Comparison of ENCODE assay signal across 13 cellular contexts in the genomic region with DNA sequence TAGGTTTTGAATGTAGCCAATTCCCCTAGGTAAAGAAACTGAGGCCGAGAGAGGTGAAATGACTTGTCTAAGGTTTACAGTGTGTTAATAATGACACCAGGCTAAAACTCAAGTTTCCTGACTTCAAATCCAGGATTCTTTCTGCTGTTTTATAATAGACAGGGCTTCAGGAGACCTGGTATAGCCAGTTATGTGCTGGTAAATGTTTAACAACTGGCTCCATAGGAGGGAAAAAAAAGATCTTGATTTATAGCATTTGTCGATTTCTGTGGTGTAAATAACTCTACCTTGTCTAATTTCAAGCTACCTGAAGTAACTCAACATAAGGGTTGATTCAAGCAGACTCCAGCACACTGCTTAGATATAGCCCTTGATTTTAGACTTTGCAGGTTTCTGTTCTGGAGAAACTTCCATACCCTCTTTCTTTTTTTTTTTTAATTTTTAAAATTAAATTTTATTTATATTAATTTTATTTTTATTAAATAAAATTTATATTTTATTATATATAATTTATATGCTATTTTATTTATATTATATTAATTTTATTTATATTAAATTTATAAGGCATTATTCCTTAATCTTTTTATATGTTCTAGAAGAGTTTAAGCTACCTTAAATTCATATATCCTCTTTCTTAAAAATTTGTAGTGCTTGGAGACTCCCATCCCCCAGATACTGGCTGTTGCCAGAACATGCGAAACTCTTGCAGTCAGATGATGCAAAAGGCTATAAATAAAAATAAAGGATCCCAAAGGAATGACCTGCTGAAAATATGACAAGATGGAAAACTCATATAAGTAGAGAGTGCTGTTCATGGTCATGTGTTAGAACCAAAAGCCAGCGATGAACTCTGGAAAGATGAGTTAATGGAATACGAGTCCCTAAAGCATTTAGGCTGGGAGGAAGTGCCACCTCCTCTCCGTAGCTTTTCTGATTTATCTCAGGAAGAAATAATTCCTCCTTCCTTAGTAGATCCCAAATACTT. TPM values are rescaled to one million over a fixed set of nuclear protein-coding genes. Genes with fewer than 3 reads are reported as not detected.
DNase-seq lines count a peak whose midpoint lies in the region; ATAC-seq and TF ChIP-seq lines count a peak whose summit lies in the region.
"Had no signal": no experiment of that assay in that cellular context is flagged by ENCODE, and none has a peak within 500 bp of the region (broad histone marks: within the 10 kb centered on the region; RNA-seq: fewer than 3 reads in every experiment).

No MANE protein-coding gene starts in this region.

- no peaks in the 10 kb centered on the region for H3K36me3 Mint-ChIP-seq in immature natural killer cell
- H3K36me3 Mint-ChIP-seq in stimulated activated memory B cell treated with anti-CD40 and anti-IgM and Interleukin-4, amounts not matched to agents 10 μg/mL and 1 μg/mL and 100 μg/mL, for 72 hours: no peaks in the 10 kb centered on the region
- H3K36me3 Mint-ChIP-seq: CD8-positive, alpha-beta T cell had no signal

- H3F3A ChIP-seq in smooth muscle cell (ENCODE audit: low read depth): peaks cover 10% of the 10 kb centered on the region

- H3K27me3 ChIP-seq in brain microvascular endothelial cell (replicated peaks) (no peaks in the 10 kb centered on the region), hepatocyte (no peaks in the 10 kb centered on the region), smooth muscle cell (ENCODE audit: low read depth) (no peaks in the 10 kb centered on the region)

- in situ Hi-C loops in brain microvascular endothelial cell (cut with HindIII; ENCODE audit: low pct_ligation_motif_present, low sequenced_read_pairs): no loop called here

- H3K4me1 ChIP-seq in hepatocyte (ENCODE audit: insufficient read depth): peaks cover 56% of the 10 kb centered on the region
- H3K4me1 ChIP-seq in smooth muscle cell (ENCODE audit: low read depth): peaks cover 3% of the 10 kb centered on the region

- WGBS in hepatocyte (ENCODE audit: low lambda C conversion rate, missing lambda C conversion rate): 44% methylated on average over 6 of the region's 6 CpGs
- WGBS in smooth muscle cell (ENCODE audit: low lambda C conversion rate): 49% methylated on average over 6 of the region's 6 CpGs

- H3K4me1 Mint-ChIP-seq in immature natural killer cell: no peaks in the 10 kb centered on the region
- peaks cover 6% of the 10 kb centered on the region for H3K4me1 Mint-ChIP-seq in stimulated activated memory B cell treated with anti-CD40 and anti-IgM and Interleukin-4, amounts not matched to agents 10 μg/mL and 1 μg/mL and 100 μg/mL, for 72 hours

- H3K9me2 ChIP-seq in hepatocyte (replicated peaks; ENCODE audit: insufficient read depth): no peaks in the 10 kb centered on the region

- H3K9me3 Mint-ChIP-seq in immature natural killer cell: no peaks in the 10 kb centered on the region
- H3K9me3 Mint-ChIP-seq in stimulated activated memory B cell treated with anti-CD40 and anti-IgM and Interleukin-4, amounts not matched to agents 10 μg/mL and 1 μg/mL and 100 μg/mL, for 72 hours: no peaks in the 10 kb centered on the region
- H3K9me3 Mint-ChIP-seq: CD8-positive, alpha-beta T cell had no signal

- TF ChIP-seq CTCF in brain microvascular endothelial cell (IDR thresholded peaks at IDR 0.05; ENCODE audit: low read depth, low read length, missing control alignments) (no peak), hepatocyte (IDR thresholded peaks at IDR 0.05; ENCODE audit: poor library complexity) (no peak), smooth muscle cell (IDR thresholded peaks at IDR 0.05; ENCODE audit: borderline replicate concordance, insufficient read depth, poor library complexity, severe bottlenecking) (no peak)

- no peak overlapping the region for H3K27ac ChIP-seq in brain microvascular endothelial cell
- H3K27ac ChIP-seq in hepatocyte: peak overlapping the region; percentile 95
- H3K27ac ChIP-seq in smooth muscle cell (ENCODE audit: low read depth): peak overlapping the region; percentile 81

- peaks cover 0 to 13% (median 2%) of the 10 kb centered on the region in 3 donors for H3K27me3 Mint-ChIP-seq in immature natural killer cell (ENCODE audit: low read depth in 3 of 3)
- H3K27me3 Mint-ChIP-seq in stimulated activated memory B cell treated with anti-CD40 and anti-IgM and Interleukin-4, amounts not matched to agents 10 μg/mL and 1 μg/mL and 100 μg/mL, for 72 hours: peaks cover 46% of the 10 kb centered on the region

- H3K27ac Mint-ChIP-seq in immature natural killer cell: no peak overlapping the region
- H3K27ac Mint-ChIP-seq in stimulated activated memory B cell treated with anti-CD40 and anti-IgM and Interleukin-4, amounts not matched to agents 10 μg/mL and 1 μg/mL and 100 μg/mL, for 72 hours: no peak overlapping the region
- H3K27ac Mint-ChIP-seq: CD8-positive, alpha-beta T cell had no signal

- H3K4me2 ChIP-seq in hepatocyte (peak overlapping the region; percentile 34), smooth muscle cell (peak overlapping the region; percentile 57)

- H3K9ac ChIP-seq in smooth muscle cell (ENCODE audit: low read depth): peak overlapping the region; percentile 41

- DNase-seq in EH (ENCODE audit: low read depth): peak; percentile 76
- peak; percentile 15 for DNase-seq in brain microvascular endothelial cell
- DNase-seq in hepatocyte (ENCODE audit: low spot score): peak; percentile 53
- DNase-seq in smooth muscle cell (lab: John Stamatoyannopoulos, UW; ENCODE audit: unreplicated experiment): no peak
- no peak for DNase-seq in stimulated activated naive CD4-positive, alpha-beta T cell (lab: John Stamatoyannopoulos, UW)
- no peak for DNase-seq in immature natural killer cell
- DNase-seq in NCI-H2029 treated with DMSO at 0.1 percent for 48 hours (lab: John Stamatoyannopoulos, UW): no peak
- DNase-seq: activated CD8-positive, alpha-beta memory T cell treated with anti-CD3 and anti-CD28 coated beads for 24 hours; amygdala; CD8-positive, alpha-beta T cell; MV-4-11; T-helper 2 cell had no signal

- H4K20me1 ChIP-seq in hepatocyte (ENCODE audit: insufficient read depth, poor library complexity, severe bottlenecking) (no peaks in the 10 kb centered on the region), smooth muscle cell (ENCODE audit: low read depth) (no peaks in the 10 kb centered on the region)

- H3K36me3 ChIP-seq in brain microvascular endothelial cell (replicated peaks) (no peaks in the 10 kb centered on the region), hepatocyte (replicated peaks; ENCODE audit: insufficient read depth, low read depth) (no peaks in the 10 kb centered on the region), smooth muscle cell (ENCODE audit: low read depth) (no peaks in the 10 kb centered on the region)

- H2AFZ ChIP-seq in hepatocyte: no peak overlapping the region
- no peak overlapping the region for H2AFZ ChIP-seq in smooth muscle cell (ENCODE audit: low read depth)

- H3K79me2 ChIP-seq in hepatocyte: no peaks in the 10 kb centered on the region
- H3K79me2 ChIP-seq in smooth muscle cell (ENCODE audit: low read depth): no peaks in the 10 kb centered on the region

- no peaks in the 10 kb centered on the region for H3K9me3 ChIP-seq in hepatocyte (ENCODE audit: low read depth)
- H3K9me3 ChIP-seq in smooth muscle cell (replicated peaks; ENCODE audit: low read depth): no peaks in the 10 kb centered on the region

- no peak overlapping the region for H3K4me3 ChIP-seq in brain microvascular endothelial cell (ENCODE audit: low read depth, low read length)
- no peak overlapping the region for H3K4me3 ChIP-seq in hepatocyte
- no peak overlapping the region for H3K4me3 ChIP-seq in smooth muscle cell

- H3K4me3 Mint-ChIP-seq in immature natural killer cell: no peak overlapping the region
- H3K4me3 Mint-ChIP-seq in stimulated activated memory B cell treated with anti-CD40 and anti-IgM and Interleukin-4, amounts not matched to agents 10 μg/mL and 1 μg/mL and 100 μg/mL, for 72 hours: no peak overlapping the region
- H3K4me3 Mint-ChIP-seq: CD8-positive, alpha-beta T cell had no signal

- ATAC-seq in stimulated activated memory B cell treated with anti-CD40 and anti-IgM and Interleukin-4, amounts not matched to agents 10 μg/mL and 1 μg/mL and 100 μg/mL, for 72 hours: no peak
- ATAC-seq: CD8-positive, alpha-beta T cell had no signal

RNA-seq across cellular contexts. Expression of a gene that starts 35.4 kb away (rescaled TPM):
- total RNA-seq in hepatocyte (125 and 127 TPM in 2 replicates), smooth muscle cell (93.7 and 111 TPM in 2 replicates)
- polyA plus RNA-seq in hepatocyte (113 and 131 TPM in 2 replicates), smooth muscle cell (86.8 and 87.1 TPM in 2 replicates), immature natural killer cell (100 to 1,000 TPM in 1 of 3 donors, 10 to 100 TPM in 2; 87.7 to 113 (median 95.0) TPM)

RNA-seq across cellular contexts. Expression of a gene that starts 55.9 kb away (rescaled TPM):
- total RNA-seq in hepatocyte: 107 and 122 TPM in 2 replicates
- 65.8 and 75.4 TPM in 2 replicates for polyA plus RNA-seq in hepatocyte
- total RNA-seq in smooth muscle cell: 77.8 and 98.5 TPM in 2 replicates
- polyA plus RNA-seq in smooth muscle cell: 53.3 and 55.8 TPM in 2 replicates
- 100 to 1,000 TPM in 2 of 3 donors, 10 to 100 TPM in 1; 89.9 to 118 (median 104) TPM for polyA plus RNA-seq in immature natural killer cell

Comparison
In these comparisons a context has a peak if more than half of its experiments do, and no peak if none do; other contexts are left out.
1. DNase-seq: peak in EH (single experiment), brain microvascular endothelial cell (single experiment) and hepatocyte (single experiment); none in smooth muscle cell (single experiment), stimulated activated naive CD4-positive, alpha-beta T cell (0 of 6), immature natural killer cell (0 of 3) and NCI-H2029 treated with DMSO at 0.1 percent for 48 hours (single experiment).